1 cellular context compared by ENCODE assay signal in genomic region chr10:3727268-3727667, GRCh38.
TF ChIP-seq lines count a peak whose summit lies in the region.

No MANE protein-coding gene starts in this region.

TF ChIP-seq in HepG2, 621 proteins besides CTCF, POLR2A, EP300 and RAD21 (continued from another document):
- TF ChIP-seq, protein P1, sequence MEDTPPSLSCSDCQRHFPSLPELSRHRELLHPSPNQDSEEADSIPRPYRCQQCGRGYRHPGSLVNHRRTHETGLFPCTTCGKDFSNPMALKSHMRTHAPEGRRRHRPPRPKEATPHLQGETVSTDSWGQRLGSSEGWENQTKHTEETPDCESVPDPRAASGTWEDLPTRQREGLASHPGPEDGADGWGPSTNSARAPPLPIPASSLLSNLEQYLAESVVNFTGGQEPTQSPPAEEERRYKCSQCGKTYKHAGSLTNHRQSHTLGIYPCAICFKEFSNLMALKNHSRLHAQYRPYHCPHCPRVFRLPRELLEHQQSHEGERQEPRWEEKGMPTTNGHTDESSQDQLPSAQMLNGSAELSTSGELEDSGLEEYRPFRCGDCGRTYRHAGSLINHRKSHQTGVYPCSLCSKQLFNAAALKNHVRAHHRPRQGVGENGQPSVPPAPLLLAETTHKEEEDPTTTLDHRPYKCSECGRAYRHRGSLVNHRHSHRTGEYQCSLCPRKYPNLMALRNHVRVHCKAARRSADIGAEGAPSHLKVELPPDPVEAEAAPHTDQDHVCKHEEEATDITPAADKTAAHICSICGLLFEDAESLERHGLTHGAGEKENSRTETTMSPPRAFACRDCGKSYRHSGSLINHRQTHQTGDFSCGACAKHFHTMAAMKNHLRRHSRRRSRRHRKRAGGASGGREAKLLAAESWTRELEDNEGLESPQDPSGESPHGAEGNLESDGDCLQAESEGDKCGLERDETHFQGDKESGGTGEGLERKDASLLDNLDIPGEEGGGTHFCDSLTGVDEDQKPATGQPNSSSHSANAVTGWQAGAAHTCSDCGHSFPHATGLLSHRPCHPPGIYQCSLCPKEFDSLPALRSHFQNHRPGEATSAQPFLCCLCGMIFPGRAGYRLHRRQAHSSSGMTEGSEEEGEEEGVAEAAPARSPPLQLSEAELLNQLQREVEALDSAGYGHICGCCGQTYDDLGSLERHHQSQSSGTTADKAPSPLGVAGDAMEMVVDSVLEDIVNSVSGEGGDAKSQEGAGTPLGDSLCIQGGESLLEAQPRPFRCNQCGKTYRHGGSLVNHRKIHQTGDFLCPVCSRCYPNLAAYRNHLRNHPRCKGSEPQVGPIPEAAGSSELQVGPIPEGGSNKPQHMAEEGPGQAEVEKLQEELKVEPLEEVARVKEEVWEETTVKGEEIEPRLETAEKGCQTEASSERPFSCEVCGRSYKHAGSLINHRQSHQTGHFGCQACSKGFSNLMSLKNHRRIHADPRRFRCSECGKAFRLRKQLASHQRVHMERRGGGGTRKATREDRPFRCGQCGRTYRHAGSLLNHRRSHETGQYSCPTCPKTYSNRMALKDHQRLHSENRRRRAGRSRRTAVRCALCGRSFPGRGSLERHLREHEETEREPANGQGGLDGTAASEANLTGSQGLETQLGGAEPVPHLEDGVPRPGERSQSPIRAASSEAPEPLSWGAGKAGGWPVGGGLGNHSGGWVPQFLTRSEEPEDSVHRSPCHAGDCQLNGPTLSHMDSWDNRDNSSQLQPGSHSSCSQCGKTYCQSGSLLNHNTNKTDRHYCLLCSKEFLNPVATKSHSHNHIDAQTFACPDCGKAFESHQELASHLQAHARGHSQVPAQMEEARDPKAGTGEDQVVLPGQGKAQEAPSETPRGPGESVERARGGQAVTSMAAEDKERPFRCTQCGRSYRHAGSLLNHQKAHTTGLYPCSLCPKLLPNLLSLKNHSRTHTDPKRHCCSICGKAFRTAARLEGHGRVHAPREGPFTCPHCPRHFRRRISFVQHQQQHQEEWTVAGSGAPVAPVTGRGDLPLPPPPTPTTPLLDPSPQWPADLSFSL (CRISPR knock-in tag; IDR thresholded peaks at IDR 0.05), result no peak
- TF ChIP-seq YEATS2 (CRISPR knock-in tag; IDR thresholded peaks at IDR 0.05; ENCODE audit: borderline replicate concordance) (no peak), MED1 (CRISPR knock-in tag; IDR thresholded peaks at IDR 0.05) (no peak), ZZZ3 (CRISPR knock-in tag; IDR thresholded peaks at IDR 0.05; ENCODE audit: borderline replicate concordance) (no peak), DMAP1 (CRISPR knock-in tag; IDR thresholded peaks at IDR 0.05) (no peak), BCL6 (CRISPR knock-in tag; IDR thresholded peaks at IDR 0.05) (peak; percentile 55; the same call in 1 of the 2 replicates), ZNF713 (CRISPR knock-in tag; IDR thresholded peaks at IDR 0.05) (no peak)
